ENCODE assay signal across 8 cellular contexts in genomic region chr3:54122046-54122801, GRCh38. TPM values are rescaled to one million over a fixed set of nuclear protein-coding genes. Genes with fewer than 3 reads are reported as not detected.
DNase-seq lines count a peak whose midpoint lies in the region; ATAC-seq and TF ChIP-seq lines count a peak whose summit lies in the region.

TSS of gene CACNA2D3 (plus strand) at chr3:54122552.

- peaks cover 2% of the 10 kb centered on the region for H3K4me1 Mint-ChIP-seq in activated CD8-positive, alpha-beta memory T cell treated with anti-CD3 and anti-CD28 coated beads, Interleukin-2, amount 10 ng/mL, durations not matched to agents 7 days and 5 days
- no peaks in the 10 kb centered on the region for H3K4me1 Mint-ChIP-seq in T-helper 17 cell

- H3K27me3 ChIP-seq in cardiac muscle cell, result peaks cover 96% of the 10 kb centered on the region

- H3K36me3 ChIP-seq in cardiac muscle cell, result no peaks in the 10 kb centered on the region

- CTCF ChIA-PET in activated CD8-positive, alpha-beta memory T cell treated with anti-CD3 and anti-CD28 coated beads, Interleukin-2, amount 10 ng/mL, durations not matched to agents 7 days and 5 days (lab: Charles Lee), result no interaction called here

- peak within 1 kb of the TSS; percentile 57 for H3K4me3 ChIP-seq in cardiac muscle cell

- H3K4me1 ChIP-seq in cardiac muscle cell (ENCODE audit: low read depth), result peaks cover 9% of the 10 kb centered on the region

- H3K27me3 Mint-ChIP-seq in activated CD8-positive, alpha-beta memory T cell treated with anti-CD3 and anti-CD28 coated beads, Interleukin-2, amount 10 ng/mL, durations not matched to agents 7 days and 5 days, result peaks cover 54% of the 10 kb centered on the region
- peaks cover 49% of the 10 kb centered on the region for H3K27me3 Mint-ChIP-seq in T-helper 17 cell

- no peak for ATAC-seq in activated CD8-positive, alpha-beta memory T cell treated with anti-CD3 and anti-CD28 coated beads, Interleukin-2, amount 10 ng/mL, durations not matched to agents 7 days and 5 days
- ATAC-seq in T-helper 17 cell, result no peak

- peaks cover 2% of the 10 kb centered on the region for H3K36me3 Mint-ChIP-seq in activated CD8-positive, alpha-beta memory T cell treated with anti-CD3 and anti-CD28 coated beads, Interleukin-2, amount 10 ng/mL, durations not matched to agents 7 days and 5 days
- no peaks in the 10 kb centered on the region for H3K36me3 Mint-ChIP-seq in T-helper 17 cell (ENCODE audit: low read depth)

- peak within 1 kb of the TSS; percentile 44 for H3K27ac Mint-ChIP-seq in activated CD8-positive, alpha-beta memory T cell treated with anti-CD3 and anti-CD28 coated beads, Interleukin-2, amount 10 ng/mL, durations not matched to agents 7 days and 5 days
- H3K27ac Mint-ChIP-seq in T-helper 17 cell, result no peak within 1 kb of the TSS

- no peaks in the 10 kb centered on the region for H3K9me3 Mint-ChIP-seq in activated CD8-positive, alpha-beta memory T cell treated with anti-CD3 and anti-CD28 coated beads, Interleukin-2, amount 10 ng/mL, durations not matched to agents 7 days and 5 days (ENCODE audit: low read depth)

- H3K4me3 Mint-ChIP-seq in activated CD8-positive, alpha-beta memory T cell treated with anti-CD3 and anti-CD28 coated beads, Interleukin-2, amount 10 ng/mL, durations not matched to agents 7 days and 5 days, result no peak within 1 kb of the TSS
- peak within 1 kb of the TSS; percentile 70 for H3K4me3 Mint-ChIP-seq in T-helper 17 cell

- H3K27ac ChIP-seq in cardiac muscle cell, result no peak within 1 kb of the TSS

- DNase-seq in activated CD8-positive, alpha-beta memory T cell treated with anti-CD3 and anti-CD28 coated beads, Interleukin-2, amount 10 ng/mL, durations not matched to agents 7 days and 5 days, result no peak
- no peak for DNase-seq in activated CD8-positive, alpha-beta memory T cell treated with anti-CD3 and anti-CD28 coated beads, Interleukin-2, amount 50 U/mL, for 4 hours
- no peak for DNase-seq in T-helper 17 cell
- DNase-seq in cardiac muscle cell (ENCODE audit: low read depth in 1 of 2, low spot score in 1 of 2), result peak; percentile 71 to 74
- DNase-seq in renal cortical epithelial cell (ENCODE audit: low read depth), result peak; percentile 16
- no peak for DNase-seq in activated gamma-delta T cell (lab: John Stamatoyannopoulos, UW)
- DNase-seq in GOT3 (lab: John Stamatoyannopoulos, UW), result no peak
- no peak for DNase-seq in SW 1271 (lab: John Stamatoyannopoulos, UW)

- no peak for TF ChIP-seq CTCF in cardiac muscle cell (IDR thresholded peaks at IDR 0.05; ENCODE audit: low read depth, low read length)

- H3K9me3 ChIP-seq in T-helper 17 cell (ENCODE audit: control insufficient read depth, low read length, poor library complexity, severe bottlenecking) (no peaks in the 10 kb centered on the region), cardiac muscle cell (ENCODE audit: low read depth) (no peaks in the 10 kb centered on the region)

RNA-seq across cellular contexts. Expression of gene CACNA2D3, which starts in this region (rescaled TPM):
- total RNA-seq in activated CD8-positive, alpha-beta memory T cell treated with anti-CD3 and anti-CD28 coated beads, Interleukin-2, amount 10 ng/mL, durations not matched to agents 7 days and 5 days, result not detected
- total RNA-seq in T-helper 17 cell (under 1 TPM in 1 of 2 donors, not detected in 1; 0.08 TPM), cardiac muscle cell (0.11 and 0.45 TPM in 2 replicates), renal cortical epithelial cell (1.4 and 3.2 TPM in 2 replicates)
- polyA plus RNA-seq in cardiac muscle cell, result 0.59 and 1.7 TPM in 2 replicates

Comparison
In these comparisons a context has a peak if more than half of its experiments do, and no peak if none do; other contexts are left out.
1. DNase-seq: peak in cardiac muscle cell (2 of 2) and renal cortical epithelial cell (single experiment); none in activated CD8-positive, alpha-beta memory T cell treated with anti-CD3 and anti-CD28 coated beads, Interleukin-2, amount 10 ng/mL, durations not matched to agents 7 days and 5 days (single experiment), activated CD8-positive, alpha-beta memory T cell treated with anti-CD3 and anti-CD28 coated beads, Interleukin-2, amount 50 U/mL, for 4 hours (single experiment), T-helper 17 cell (0 of 3), activated gamma-delta T cell (single experiment), GOT3 (single experiment) and SW 1271 (0 of 2).